ENCODE assay signal across 29 cellular contexts in genomic region chr14:25887251-25887908, GRCh38.
DNase-seq lines count a peak whose midpoint lies in the region; ATAC-seq lines count a peak whose summit lies in the region.
"Had no signal": no experiment of that assay in that cellular context is flagged by ENCODE, and none has a peak within 500 bp of the region (broad histone marks: within the 10 kb centered on the region; RNA-seq: fewer than 3 reads in every experiment).

No MANE protein-coding gene starts in this region.

- no peaks in the 10 kb centered on the region for H3K36me3 ChIP-seq in GM23248 (ENCODE audit: low read depth)
- no peaks in the 10 kb centered on the region for H3K36me3 ChIP-seq in SJSA1
- H3K36me3 ChIP-seq: brain microvascular endothelial cell, heart right ventricle, neural progenitor cell, right atrium auricular region had no signal

- WGBS in GM23248 (ENCODE audit: low coverage in 1 of 2, low lambda C conversion rate in 2 of 2, missing lambda C conversion rate in 2 of 2), 2 experiments = 10 to 12% methylated on average over 3 of the region's 3 CpGs

- H3K9me2 ChIP-seq in GM23248 (ENCODE audit: insufficient read depth) = no peaks in the 10 kb centered on the region

- H3K4me3 Mint-ChIP-seq in immature natural killer cell = no peak overlapping the region
- H3K4me3 Mint-ChIP-seq: activated CD4-positive, alpha-beta memory T cell treated with anti-CD3 and anti-CD28 coated beads, Interleukin-2, amount 10 ng/mL, durations not matched to agents 7 days and 5 days; activated naive CD4-positive, alpha-beta T cell treated with anti-CD3 and anti-CD28 coated beads for 36 hours; memory B cell; neural progenitor cell had no signal

- no peaks in the 10 kb centered on the region for H3K4me1 Mint-ChIP-seq in immature natural killer cell
- H3K4me1 Mint-ChIP-seq: activated CD4-positive, alpha-beta memory T cell treated with anti-CD3 and anti-CD28 coated beads, Interleukin-2, amount 10 ng/mL, durations not matched to agents 7 days and 5 days; memory B cell had no signal

- H3K4me3 ChIP-seq in GM23248 (no peak overlapping the region), SJSA1 (no peak overlapping the region)
- H3K4me3 ChIP-seq: heart right ventricle, K562, neural progenitor cell, right atrium auricular region had no signal

- H4K20me1 ChIP-seq in GM23248 (ENCODE audit: insufficient read depth) = no peaks in the 10 kb centered on the region

- no peaks in the 10 kb centered on the region for H3K27me3 Mint-ChIP-seq in immature natural killer cell (ENCODE audit: low read depth in 3 of 3)
- H3K27me3 Mint-ChIP-seq: activated CD4-positive, alpha-beta memory T cell treated with anti-CD3 and anti-CD28 coated beads, Interleukin-2, amount 10 ng/mL, durations not matched to agents 7 days and 5 days; memory B cell had no signal

- ATAC-seq in GM19324 (IDR thresholded peaks at IDR 0.05; ENCODE audit: low FRiP score, unreplicated experiment) = no peak
- ATAC-seq: heart right ventricle, K562, left colon, Right ventricle myocardium inferior had no signal

- H3K4me1 ChIP-seq in GM23248 (ENCODE audit: insufficient read depth) (peaks cover 12% of the 10 kb centered on the region), SJSA1 (replicated peaks) (peaks cover 13% of the 10 kb centered on the region)
- H3K4me1 ChIP-seq: heart right ventricle, parathyroid adenoma, right atrium auricular region had no signal

- H3K9me3 ChIP-seq in GM23248 (ENCODE audit: low read depth) (no peaks in the 10 kb centered on the region), SJSA1 (replicated peaks) (no peaks in the 10 kb centered on the region)
- H3K9me3 ChIP-seq: heart right ventricle, right atrium auricular region had no signal

- DNase-seq in GM23248 (peak; percentile 65), SJSA1 (ENCODE audit: low read depth in 1 of 2, low spot score in 2 of 2) (peak in 1 of 2 experiments; percentile 28), epithelial cell of prostate (ENCODE audit: low read depth, low spot score) (peak; percentile 18), lung microvascular endothelial cell (ENCODE audit: low read depth in 2 of 2) (peak; percentile 0 to 55), T-helper 2 cell (no peak), immature natural killer cell (no peak), cerebellum (ENCODE audit: low spot score) (no peak)
- DNase-seq: activated CD4-positive, alpha-beta memory T cell treated with anti-CD3 and anti-CD28 coated beads, Interleukin-2, amount 10 ng/mL, durations not matched to agents 7 days and 5 days; activated CD4-positive, alpha-beta T cell treated with anti-CD3 and anti-CD28 coated beads for 1 hour; activated CD8-positive, alpha-beta memory T cell treated with anti-CD3 and anti-CD28 coated beads, Interleukin-2, amount 50 U/mL, for 48 hours; activated naive CD4-positive, alpha-beta T cell treated with anti-CD3 and anti-CD28 coated beads for 36 hours; brain microvascular endothelial cell; erythroblast; foreskin melanocyte; heart right ventricle; left colon; NCI-H1417; NCI-H2081; NCI-H524 treated with DMSO at 0.1 percent for 48 hours; OCI-M1; stimulated activated CD4-positive, alpha-beta T cell treated with anti-CD3 and anti-CD28 coated beads, Interleukin-1b, Interleukin-23, amount 100 ng/mL, for 48 hours; stimulated activated naive CD4-positive, alpha-beta T cell treated with Interleukin-2 at 50 U/mL for 16 hours had no signal

- H3K9ac ChIP-seq in GM23248 = no peak overlapping the region
- H3K9ac ChIP-seq: neural progenitor cell, parathyroid adenoma had no signal

- no peak overlapping the region for H3K27ac Mint-ChIP-seq in immature natural killer cell
- H3K27ac Mint-ChIP-seq: activated CD4-positive, alpha-beta memory T cell treated with anti-CD3 and anti-CD28 coated beads, Interleukin-2, amount 10 ng/mL, durations not matched to agents 7 days and 5 days; activated naive CD4-positive, alpha-beta T cell treated with anti-CD3 and anti-CD28 coated beads for 36 hours; memory B cell; neural progenitor cell had no signal

- in situ Hi-C loops in GM23248 (cut with MboI) = no loop called here

- H3K36me3 Mint-ChIP-seq in immature natural killer cell = no peaks in the 10 kb centered on the region
- H3K36me3 Mint-ChIP-seq: memory B cell had no signal

- H3K9me3 Mint-ChIP-seq in immature natural killer cell = peaks cover 3 to 33% (median 17%) of the 10 kb centered on the region in 6 donors
- H3K9me3 Mint-ChIP-seq: neural progenitor cell had no signal

- no peaks in the 10 kb centered on the region for H3K79me2 ChIP-seq in GM23248 (ENCODE audit: insufficient read depth)
- H3K79me2 ChIP-seq: parathyroid adenoma had no signal

- no peak overlapping the region for H2AFZ ChIP-seq in GM23248
- H2AFZ ChIP-seq: parathyroid adenoma had no signal

- H3F3A ChIP-seq in GM23248 (ENCODE audit: insufficient read depth) = 0 out of 2 replicates have a peak, but pooled peaks cover 18% of the 10 kb centered on the region

- H3K27ac ChIP-seq in GM23248 (no peak overlapping the region), SJSA1 (peak overlapping the region; percentile 48), epithelial cell of prostate (peak overlapping the region; percentile 62)
- H3K27ac ChIP-seq: brain microvascular endothelial cell, heart right ventricle, neural progenitor cell, parathyroid adenoma, right atrium auricular region had no signal

- H3K27me3 ChIP-seq in GM23248 (replicated peaks; ENCODE audit: insufficient read depth) (no peaks in the 10 kb centered on the region), SJSA1 (replicated peaks) (no peaks in the 10 kb centered on the region)
- H3K27me3 ChIP-seq: brain microvascular endothelial cell, heart right ventricle, neural progenitor cell, right atrium auricular region had no signal

- peak overlapping the region; percentile 9 for H3K4me2 ChIP-seq in GM23248 (ENCODE audit: unreplicated experiment)
- H3K4me2 ChIP-seq: neural progenitor cell had no signal

Comparison
In these comparisons a context has a peak if more than half of its experiments do, and no peak if none do; other contexts are left out.
1. DNase-seq: peak in GM23248 (single experiment), epithelial cell of prostate (single experiment) and lung microvascular endothelial cell (2 of 2); none in T-helper 2 cell (0 of 5), immature natural killer cell (0 of 3) and cerebellum (single experiment).